In genomic region chr11:127587511-127587910, GRCh38 we compare ENCODE assay signal across 20 cellular contexts.
"Had no signal": no experiment of that assay in that cellular context is flagged by ENCODE, and none has a peak within 500 bp of the region (broad histone marks: within the 10 kb centered on the region; RNA-seq: fewer than 3 reads in every experiment).

No MANE protein-coding gene starts in this region.

- H3K9me3 ChIP-seq: colonic mucosa, gastroesophageal sphincter, heart left ventricle, left lung, lower lobe of right lung, mucosa of descending colon had no signal

- H3K36me3 ChIP-seq: colonic mucosa, gastroesophageal sphincter, heart left ventricle, left lung, lower lobe of right lung had no signal

- H3K27me3 ChIP-seq: colonic mucosa, foreskin keratinocyte, gastroesophageal sphincter, heart left ventricle, hepatocyte, left lung had no signal

- ATAC-seq: effector memory CD8-positive, alpha-beta T cell; esophagus mucosa; foreskin keratinocyte; gastroesophageal sphincter; heart left ventricle; left cardiac atrium; left lung; left ventricle myocardium superior; lower lobe of right lung; mucosa of descending colon had no signal

- H3K4me3 ChIP-seq: colonic mucosa, gastroesophageal sphincter, heart left ventricle, hepatocyte, left lung, lower lobe of right lung, mucosa of descending colon had no signal

- H3K4me2 ChIP-seq: hepatocyte had no signal

- H3K79me2 ChIP-seq: hepatocyte had no signal

- H2AFZ ChIP-seq: hepatocyte had no signal

- DNase-seq: colonic mucosa; cortex of kidney; effector CD8-positive, alpha-beta T cell; effector memory CD8-positive, alpha-beta T cell; endodermal cell; erythroblast; foreskin keratinocyte; heart left ventricle; hypothalamus; left cardiac atrium; left lung; left ventricle myocardium superior; lower lobe of right lung; mesenchymal stem cell; mucosa of descending colon; naive B cell had no signal

- H3K27ac ChIP-seq: colonic mucosa, epithelial cell of prostate, foreskin keratinocyte, gastroesophageal sphincter, heart left ventricle, hepatocyte, left lung, lower lobe of right lung had no signal
